7 cellular contexts compared by ENCODE assay signal in the genomic region with DNA sequence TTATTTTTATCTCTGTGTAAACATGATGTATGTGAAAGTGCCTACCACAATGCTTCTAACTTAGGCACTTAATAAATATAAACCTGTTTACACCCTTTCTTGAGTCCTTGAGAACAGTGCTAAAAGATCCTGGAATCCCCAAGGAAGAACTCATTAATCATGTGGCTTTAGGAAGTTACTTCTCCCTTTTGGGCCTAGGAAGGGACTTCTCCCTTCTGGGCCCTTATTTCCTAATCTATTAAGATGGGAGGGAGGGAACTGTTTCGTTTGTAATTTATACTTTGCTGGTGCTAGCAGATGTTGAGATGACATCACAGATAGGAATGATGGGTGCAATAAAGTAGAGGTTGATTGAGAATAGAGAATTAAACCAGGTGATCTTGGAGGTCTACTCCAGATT. TPM values are rescaled to one million over a fixed set of nuclear protein-coding genes. Genes with fewer than 3 reads are reported as not detected.
DNase-seq lines count a peak whose midpoint lies in the region; ATAC-seq, FAIRE-seq and TF ChIP-seq lines count a peak whose summit lies in the region.

No MANE protein-coding gene starts in this region.

- no peaks in the 10 kb centered on the region for H3K9me2 ChIP-seq in HCT116 (ENCODE audit: insufficient read depth)
- no peaks in the 10 kb centered on the region for H3K9me2 ChIP-seq in SU-DHL-6 (replicated peaks; ENCODE audit: insufficient read depth, low read length)

- H3K27ac ChIP-seq in HCT116 (ENCODE audit: low read depth, low read length), result no peak overlapping the region; the same call in 1 of the 2 replicates
- peak overlapping the region; percentile 73; the same call in 1 of the 2 replicates for H3K27ac ChIP-seq in SU-DHL-6 (ENCODE audit: low read depth, low read length)
- H3K27ac ChIP-seq in gastroesophageal sphincter, result peak overlapping the region in 3 of 4 donors; percentile 2 to 93 (median 89)
- no peak overlapping the region for H3K27ac ChIP-seq in small intestine (ENCODE audit: low read depth in 1 of 2, low read length in 1 of 2)

- ATAC-seq in HCT116 (no peak), gastroesophageal sphincter (no peak), GM18520 (IDR thresholded peaks at IDR 0.05; ENCODE audit: unreplicated experiment) (no peak), esophagus mucosa (no peak)

- H3K4me3 ChIP-seq in HCT116 (replicated peaks in 1 of 2; ENCODE audit: low read depth in 1 of 2, low read length in 2 of 2) (peak overlapping the region; percentile 69 to 96), SU-DHL-6 (ENCODE audit: insufficient read depth, low read length, poor library complexity, severe bottlenecking) (peak overlapping the region; percentile 77), gastroesophageal sphincter (peak overlapping the region; percentile 79 to 87), small intestine (ENCODE audit: low read depth in 1 of 2, low read length in 2 of 2) (peak overlapping the region; percentile 93 to 96)

- H3K36me3 ChIP-seq in HCT116 (ENCODE audit: control insufficient read depth in 1 of 2, insufficient read depth in 2 of 2, low read length in 2 of 2), result peaks cover 10 to 21% of the 10 kb centered on the region in 2 experiments; a peak in 2 of 4 replicates
- H3K36me3 ChIP-seq in SU-DHL-6 (ENCODE audit: low read length), result peaks cover 7% of the 10 kb centered on the region; the same call in 1 of the 2 replicates
- peaks cover 0 to 28% of the 10 kb centered on the region in 2 donors for H3K36me3 ChIP-seq in gastroesophageal sphincter
- peaks cover 0 to 4% of the 10 kb centered on the region in 2 donors for H3K36me3 ChIP-seq in small intestine (ENCODE audit: control insufficient read depth in 2 of 2, insufficient read depth in 2 of 2, low read length in 2 of 2)

- peak overlapping the region; percentile 87 for H3K4me2 ChIP-seq in HCT116 (ENCODE audit: low read length)
- peak overlapping the region; percentile 82 for H3K4me2 ChIP-seq in SU-DHL-6 (ENCODE audit: low read depth, low read length, poor library complexity, severe bottlenecking)

- WGBS in gastroesophageal sphincter (ENCODE audit: low coverage in 1 of 2), 2 donors, result 0 to 29% methylated on average over 1 of the region's 1 CpG
- 0 to 13% (median 6%) methylated on average over 1 of the region's 1 CpG for WGBS in small intestine, 3 donors

- BruUV-seq in HCT116 (replicated peaks; lab: Mats Ljungman, UMichigan), result TSS peak; percentile 59

- intact Hi-C loops in HCT116 (cut with micrococcal nuclease), result no loop called here

- TF ChIP-seq CTCF in HCT116 (IDR thresholded peaks at IDR 0.05 in 2 of 3, conservative IDR thresholded peaks at IDR 0.05 in 1 of 3; ENCODE audit: borderline replicate concordance in 1 of 3, insufficient read depth in 1 of 3, low read depth in 2 of 3, low read length in 2 of 3), result no peak
- no peak for TF ChIP-seq CTCF in SU-DHL-6 (IDR thresholded peaks at IDR 0.05; ENCODE audit: insufficient read depth, low read length, poor library complexity, severe bottlenecking)
- no peak for TF ChIP-seq CTCF in gastroesophageal sphincter (IDR thresholded peaks at IDR 0.05)

- DNase-seq in HCT116 (ENCODE audit: low read depth, low spot score) (no peak), small intestine (no peak), amniotic stem cell (lab: John Stamatoyannopoulos, UW) (no peak)

- no peaks in the 10 kb centered on the region for H3K9me3 ChIP-seq in HCT116 (ENCODE audit: control insufficient read depth in 1 of 2, insufficient read depth in 1 of 2, low read depth in 1 of 2, low read length in 2 of 2)
- no peaks in the 10 kb centered on the region for H3K9me3 ChIP-seq in SU-DHL-6 (ENCODE audit: insufficient read depth, low read length)
- no peaks in the 10 kb centered on the region for H3K9me3 ChIP-seq in gastroesophageal sphincter
- H3K9me3 ChIP-seq in small intestine (ENCODE audit: control insufficient read depth, low read depth), result no peaks in the 10 kb centered on the region

- TF ChIP-seq POLR2A in HCT116 (IDR thresholded peaks at IDR 0.05; ENCODE audit: borderline replicate concordance, extremely low read depth, insufficient read depth, insufficient read length) (no peak), gastroesophageal sphincter (IDR thresholded peaks at IDR 0.05) (no peak)

- peaks cover 9% of the 10 kb centered on the region for H3F3A ChIP-seq in SU-DHL-6 (ENCODE audit: insufficient read depth)

- TF ChIP-seq EP300 in gastroesophageal sphincter (IDR thresholded peaks at IDR 0.05), result no peak

- CTCF ChIA-PET in HCT116 (lab: Charles Lee), result no interaction called here

- H3K9ac ChIP-seq in HCT116 (ENCODE audit: low read length), result peak overlapping the region; percentile 92
- peak overlapping the region; percentile 83 for H3K9ac ChIP-seq in SU-DHL-6 (ENCODE audit: low read length)

- TF ChIP-seq RAD21 in HCT116 (IDR thresholded peaks at IDR 0.05; ENCODE audit: low read depth), result no peak

- no peak for FAIRE-seq in small intestine (lab: Jason Lieb, UNC)

- RAD21 ChIA-PET in HCT116 (lab: Charles Lee; ENCODE audit: low non-redundant PET in 1 of 2, low total read pairs in 2 of 2, uncharacterized antibody in 2 of 2, unreplicated experiment in 2 of 2), result no interaction called here

- peaks cover 78% of the 10 kb centered on the region for H3K79me2 ChIP-seq in HCT116 (ENCODE audit: insufficient read depth, low read length)
- peaks cover 76% of the 10 kb centered on the region for H3K79me2 ChIP-seq in SU-DHL-6 (ENCODE audit: insufficient read depth, low read length)

- H2AFZ ChIP-seq in HCT116 (ENCODE audit: low read depth, low read length, poor library complexity, severe bottlenecking) (no peak overlapping the region), SU-DHL-6 (ENCODE audit: low read depth, low read length, severe bottlenecking) (no peak overlapping the region)

- H3K4me1 ChIP-seq in HCT116 (ENCODE audit: control insufficient read depth in 1 of 2, insufficient read depth in 2 of 2, low read length in 2 of 2), result peaks cover 10 to 31% of the 10 kb centered on the region in 2 experiments
- H3K4me1 ChIP-seq in gastroesophageal sphincter, result peaks cover 7 to 61% (median 7%) of the 10 kb centered on the region in 3 donors
- H3K4me1 ChIP-seq in small intestine (ENCODE audit: control insufficient read depth in 2 of 2, insufficient read depth in 1 of 2, low read depth in 1 of 2, low read length in 1 of 2), result peaks cover 2 to 8% of the 10 kb centered on the region in 2 donors

- H4K20me1 ChIP-seq in HCT116 (ENCODE audit: insufficient read depth) (no peaks in the 10 kb centered on the region), SU-DHL-6 (ENCODE audit: low read depth, low read length) (peaks cover 3% of the 10 kb centered on the region; the same call in 1 of the 2 replicates)

- POLR2A ChIA-PET in HCT116 (lab: Charles Lee), result no interaction called here

- H3K27me3 ChIP-seq in HCT116 (ENCODE audit: insufficient read depth, low read length) (no peaks in the 10 kb centered on the region), SU-DHL-6 (ENCODE audit: low read length) (no peaks in the 10 kb centered on the region), gastroesophageal sphincter (no peaks in the 10 kb centered on the region), small intestine (ENCODE audit: control insufficient read depth in 2 of 2, insufficient read depth in 2 of 2, low read length in 2 of 2) (no peaks in the 10 kb centered on the region)

TF ChIP-seq in HCT116, 20 proteins besides CTCF, POLR2A, EP300 and RAD21 (continues in another document):
- TF ChIP-seq ZFX (IDR thresholded peaks at IDR 0.05) (no peak), SIN3A (IDR thresholded peaks at IDR 0.05; ENCODE audit: low read depth) (no peak)
- TF ChIP-seq, protein P1, sequence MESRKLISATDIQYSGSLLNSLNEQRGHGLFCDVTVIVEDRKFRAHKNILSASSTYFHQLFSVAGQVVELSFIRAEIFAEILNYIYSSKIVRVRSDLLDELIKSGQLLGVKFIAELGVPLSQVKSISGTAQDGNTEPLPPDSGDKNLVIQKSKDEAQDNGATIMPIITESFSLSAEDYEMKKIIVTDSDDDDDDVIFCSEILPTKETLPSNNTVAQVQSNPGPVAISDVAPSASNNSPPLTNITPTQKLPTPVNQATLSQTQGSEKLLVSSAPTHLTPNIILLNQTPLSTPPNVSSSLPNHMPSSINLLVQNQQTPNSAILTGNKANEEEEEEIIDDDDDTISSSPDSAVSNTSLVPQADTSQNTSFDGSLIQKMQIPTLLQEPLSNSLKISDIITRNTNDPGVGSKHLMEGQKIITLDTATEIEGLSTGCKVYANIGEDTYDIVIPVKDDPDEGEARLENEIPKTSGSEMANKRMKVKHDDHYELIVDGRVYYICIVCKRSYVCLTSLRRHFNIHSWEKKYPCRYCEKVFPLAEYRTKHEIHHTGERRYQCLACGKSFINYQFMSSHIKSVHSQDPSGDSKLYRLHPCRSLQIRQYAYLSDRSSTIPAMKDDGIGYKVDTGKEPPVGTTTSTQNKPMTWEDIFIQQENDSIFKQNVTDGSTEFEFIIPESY (IDR thresholded peaks at IDR 0.05; ENCODE audit: extremely low read depth, insufficient replicate concordance, low read length), result no peak

RNA-seq across cellular contexts. Expression of a gene that starts 1.1 kb away (rescaled TPM):
- 56.6 TPM for total RNA-seq in HCT116 (2021; ENCODE audit: unreplicated experiment)
- 21.0 and 25.7 TPM in 2 replicates for polyA plus RNA-seq in HCT116 (2012)
- 10 to 100 TPM; 31.4 to 64.5 (median 42.0) TPM for total RNA-seq in gastroesophageal sphincter
- polyA plus RNA-seq in small intestine, result 10 to 100 TPM in 2 of 3 donors, 1 to 10 TPM in 1; 9.2 to 24.2 (median 18.4) TPM
- 37.5 TPM for total RNA-seq in esophagus mucosa

RNA-seq across cellular contexts. Expression of a gene that starts 2.3 kb away (rescaled TPM):
- total RNA-seq in HCT116 (2021; ENCODE audit: unreplicated experiment), result 82.8 TPM
- 75.8 and 86.1 TPM in 2 replicates for polyA plus RNA-seq in HCT116 (2012)
- total RNA-seq in gastroesophageal sphincter, result 10 to 100 TPM; 16.9 to 23.0 (median 19.6) TPM
- 10 to 100 TPM in 2 of 3 donors, 1 to 10 TPM in 1; 8.9 to 43.3 (median 11.6) TPM for polyA plus RNA-seq in small intestine
- total RNA-seq in esophagus mucosa, result 32.8 TPM

RNA-seq across cellular contexts. Expression of a gene that starts 23.6 kb away (rescaled TPM):
- total RNA-seq in HCT116 (2021; ENCODE audit: unreplicated experiment) (8.2 TPM), gastroesophageal sphincter (10 to 100 TPM in 1 of 4 donors, 1 to 10 TPM in 3; 7.4 to 10.3 (median 8.9) TPM), esophagus mucosa (5.4 TPM)
- 5.9 and 6.4 TPM in 2 replicates for polyA plus RNA-seq in HCT116 (2012)
- 1 to 10 TPM; 5.1 to 7.9 (median 5.4) TPM for polyA plus RNA-seq in small intestine

Comparison
In these comparisons a context has a peak if more than half of its experiments do, and no peak if none do; other contexts are left out.
1. H3K27ac ChIP-seq: peak in SU-DHL-6 (single experiment) and gastroesophageal sphincter (3 of 4); none in HCT116 (single experiment) and small intestine (0 of 2).
2. Peak in every context shown above with its lines, with median percentiles within 50 percentile points of each other: H3K4me3 ChIP-seq.